ENCODE assay signal across 30 cellular contexts in the genomic region with DNA sequence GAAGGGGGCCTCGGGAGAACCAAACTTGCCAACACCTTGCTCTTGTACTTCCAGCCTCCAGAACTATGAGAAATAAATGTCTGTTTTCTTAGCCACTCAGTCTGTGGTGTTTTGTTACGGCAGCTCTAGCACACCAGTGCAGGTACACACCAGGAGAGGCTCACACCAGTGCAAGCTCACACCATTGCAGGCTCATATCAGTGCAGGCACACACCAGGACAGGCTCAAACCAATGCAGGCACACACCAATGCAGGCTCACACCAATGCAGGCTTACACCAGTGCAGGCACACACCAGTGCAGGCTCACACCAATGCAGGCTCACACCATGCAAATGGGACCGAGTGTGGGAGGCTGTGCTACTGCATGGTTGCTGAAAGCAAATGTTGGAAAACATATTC. TPM values are rescaled to one million over a fixed set of nuclear protein-coding genes. Genes with fewer than 3 reads are reported as not detected.
A peak's percentile ranks its signal among the peaks of the same experiment; 100 is the strongest.
DNase-seq lines count a peak whose midpoint lies in the region; ATAC-seq and TF ChIP-seq lines count a peak whose summit lies in the region.
"Had no signal": no experiment of that assay in that cellular context is flagged by ENCODE, and none has a peak within 500 bp of the region (broad histone marks: within the 10 kb centered on the region; RNA-seq: fewer than 3 reads in every experiment).

No MANE protein-coding gene starts in this region.

- H3K36me3 Mint-ChIP-seq in CD8-positive, alpha-beta memory T cell, result no peaks in the 10 kb centered on the region

- TF ChIP-seq POLR2A in transverse colon (IDR thresholded peaks at IDR 0.05), result no peak

- no peaks in the 10 kb centered on the region for H3K36me3 ChIP-seq in HEK293 (ENCODE audit: control insufficient read depth in 2 of 2, insufficient read depth in 1 of 2, low read length in 2 of 2)
- no peaks in the 10 kb centered on the region for H3K36me3 ChIP-seq in colonic mucosa
- H3K36me3 ChIP-seq in mucosa of rectum (ENCODE audit: control insufficient read depth in 2 of 2, insufficient read depth in 2 of 2, low read length in 2 of 2), result no peaks in the 10 kb centered on the region
- no peaks in the 10 kb centered on the region for H3K36me3 ChIP-seq in transverse colon
- no peaks in the 10 kb centered on the region for H3K36me3 ChIP-seq in CD8-positive, alpha-beta memory T cell (ENCODE audit: insufficient read depth, low read length)
- H3K36me3 ChIP-seq: BLaER1 treated with 17β-estradiol and CSF1 and Interleukin-3, amounts not matched to agents 10 nM and 100 nM; HAP-1 had no signal

- H3K9ac ChIP-seq in colonic mucosa (ENCODE audit: low read depth in 2 of 2, low read length in 2 of 2) (peak overlapping the region in 1 of 2 donors; percentile 22), mucosa of rectum (ENCODE audit: low read depth in 1 of 2, low read length in 2 of 2) (peak overlapping the region; percentile 9 to 44)
- H3K9ac ChIP-seq: BLaER1 treated with 17β-estradiol and CSF1 and Interleukin-3, amounts not matched to agents 10 nM and 100 nM had no signal

- no peak overlapping the region for H3K4me3 ChIP-seq in HEK293 (ENCODE audit: low read depth, low read length)
- H3K4me3 ChIP-seq in colonic mucosa, result no peak overlapping the region
- H3K4me3 ChIP-seq in mucosa of rectum (ENCODE audit: low read length in 2 of 2), result no peak overlapping the region
- no peak overlapping the region for H3K4me3 ChIP-seq in transverse colon
- no peak overlapping the region for H3K4me3 ChIP-seq in CD8-positive, alpha-beta memory T cell (ENCODE audit: low read length)
- H3K4me3 ChIP-seq: BLaER1 treated with 17β-estradiol and CSF1 and Interleukin-3, amounts not matched to agents 10 nM and 100 nM; GM23338; HAP-1 had no signal

- H3K27me3 Mint-ChIP-seq in CD8-positive, alpha-beta memory T cell, result peaks cover 10 to 18% of the 10 kb centered on the region in 2 donors

- H3K27ac ChIP-seq in HEK293 (ENCODE audit: extremely low read depth, low read depth, low read length) (no peak overlapping the region), colonic mucosa (peak overlapping the region; percentile 52), mucosa of rectum (ENCODE audit: low read depth in 2 of 2, low read length in 2 of 2) (peak overlapping the region; percentile 72 to 74), transverse colon (peak overlapping the region; percentile 81 to 90 (median 88))
- no peak overlapping the region for H3K27ac ChIP-seq in CD8-positive, alpha-beta memory T cell (ENCODE audit: low read depth, low read length)
- H3K27ac ChIP-seq: BLaER1 treated with 17β-estradiol and CSF1 and Interleukin-3, amounts not matched to agents 10 nM and 100 nM had no signal

- POLR2A ChIA-PET in HEK293 (lab: Yijun Ruan, JAX), result no interaction called here
- POLR2A ChIA-PET in CD8-positive, alpha-beta memory T cell (lab: Charles Lee), result no interaction called here

- no peaks in the 10 kb centered on the region for H3K9me3 Mint-ChIP-seq in CD8-positive, alpha-beta memory T cell
- H3K9me3 Mint-ChIP-seq: CD4-positive, alpha-beta T cell had no signal

- no peak for ATAC-seq in GM21825 (IDR thresholded peaks at IDR 0.05; ENCODE audit: unreplicated experiment)
- ATAC-seq: GM23338 had no signal

- no peaks in the 10 kb centered on the region for H3K4me1 ChIP-seq in HEK293 (ENCODE audit: control insufficient read depth, insufficient read depth, low read length)
- peaks cover 7% of the 10 kb centered on the region for H3K4me1 ChIP-seq in colonic mucosa
- H3K4me1 ChIP-seq in mucosa of rectum (ENCODE audit: control insufficient read depth in 2 of 2, insufficient read depth in 2 of 2, low read length in 2 of 2), result peaks cover 31 to 56% of the 10 kb centered on the region in 2 donors
- H3K4me1 ChIP-seq in transverse colon, result peaks cover 16 to 52% (median 39%) of the 10 kb centered on the region in 4 donors
- no peaks in the 10 kb centered on the region for H3K4me1 ChIP-seq in CD8-positive, alpha-beta memory T cell (ENCODE audit: insufficient read depth, low read length)
- H3K4me1 ChIP-seq: HAP-1 had no signal

- H3K4me1 Mint-ChIP-seq in CD8-positive, alpha-beta memory T cell, result no peaks in the 10 kb centered on the region
- H3K4me1 Mint-ChIP-seq: GM23338 had no signal

- H3K27me3 ChIP-seq in colonic mucosa (no peaks in the 10 kb centered on the region), mucosa of rectum (ENCODE audit: control insufficient read depth in 2 of 2, insufficient read depth in 2 of 2, low read length in 2 of 2) (no peaks in the 10 kb centered on the region), transverse colon (no peaks in the 10 kb centered on the region)
- H3K27me3 ChIP-seq in CD8-positive, alpha-beta memory T cell (ENCODE audit: insufficient read depth, low read length, poor library complexity, severe bottlenecking), result no peaks in the 10 kb centered on the region

- no peak for TF ChIP-seq EP300 in transverse colon (IDR thresholded peaks at IDR 0.05; ENCODE audit: low read depth)

- H3K9me3 ChIP-seq in HEK293 (ENCODE audit: control insufficient read depth, insufficient read depth, low read depth, low read length) (no peaks in the 10 kb centered on the region), colonic mucosa (no peaks in the 10 kb centered on the region), mucosa of rectum (ENCODE audit: control insufficient read depth in 2 of 2, low read length in 2 of 2) (no peaks in the 10 kb centered on the region), transverse colon (no peaks in the 10 kb centered on the region)
- no peaks in the 10 kb centered on the region for H3K9me3 ChIP-seq in CD8-positive, alpha-beta memory T cell (ENCODE audit: low read length)
- H3K9me3 ChIP-seq: BLaER1 treated with 17β-estradiol and CSF1 and Interleukin-3, amounts not matched to agents 10 nM and 100 nM; HAP-1 had no signal

- CTCF ChIA-PET in HEK293 (lab: Yijun Ruan, JAX), result interaction anchor here (1.0 to 1.2 kb wide), 3 partner anchors 8 to 680 kb away, joined by 3 to 4 read pairs (median 3); no protein-coding TSS in a partner anchor
- CTCF ChIA-PET in CD8-positive, alpha-beta memory T cell (lab: Charles Lee), result no interaction called here

- in situ Hi-C loops in transverse colon (cut with MboI; ENCODE audit: low pct_ligation_motif_present in 1 of 4, low pct_unique_long_range_greater_than_20kb in 1 of 4, low sequenced_read_pairs in 3 of 4), result no loop called here

- TF ChIP-seq CTCF in HEK293 (tag by site-specific recombination; IDR thresholded peaks at IDR 0.05) (no peak), colonic mucosa (IDR thresholded peaks at IDR 0.05) (no peak), transverse colon (IDR thresholded peaks at IDR 0.05) (no peak)

- 72% methylated on average over 3 of the region's 3 CpGs; no CpG with 5 or more reads in 1 of the 2 donors for WGBS in transverse colon (ENCODE audit: low coverage in 1 of 2), 2 donors

- H3K4me3 Mint-ChIP-seq in CD8-positive, alpha-beta memory T cell, result no peak overlapping the region
- H3K4me3 Mint-ChIP-seq: CD4-positive, alpha-beta T cell; GM23338 had no signal

- H3K27ac Mint-ChIP-seq in CD8-positive, alpha-beta memory T cell, result no peak overlapping the region
- H3K27ac Mint-ChIP-seq: CD4-positive, alpha-beta T cell; GM23338 had no signal

- DNase-seq in colonic mucosa (no peak), transverse colon (no peak), ureter (ENCODE audit: low spot score) (no peak)
- no peak for DNase-seq in CD8-positive, alpha-beta memory T cell
- DNase-seq: AML-193; CD4-positive, alpha-beta T cell; COR-L47; DMS53; KBM-7; MV-4-11; NCI-H1105; NCI-H146; NCI-H1930; NCI-H2107; NCI-H446; NCI-H526; NCI-H82; RPMI8226; SHP77 had no signal

- intact Hi-C loops in colonic mucosa (cut with DNase I) (no loop called here), transverse colon (cut with DNase I; ENCODE audit: low total_unique reads) (no loop called here)

TF ChIP-seq in HEK293, 187 proteins besides CTCF, POLR2A, EP300 and RAD21:
- TF ChIP-seq HOXC10 (CRISPR knock-in tag; IDR thresholded peaks at IDR 0.05) (no peak), ZNF18 (tag by site-specific recombination; IDR thresholded peaks at IDR 0.05) (peak; percentile 100), ZNF548 (tag by site-specific recombination; IDR thresholded peaks at IDR 0.05) (peak; percentile 51; the same call in 1 of the 2 replicates), ZNF335 (tag by site-specific recombination; conservative IDR thresholded peaks at IDR 0.05) (peak; percentile 44; the same call in 1 of the 2 replicates)

RNA-seq across cellular contexts. Expression of gene CTCFL, which starts 4.9 kb away (rescaled TPM):
- total RNA-seq in colonic mucosa (under 1 TPM in 1 of 2 donors, not detected in 1; 0.47 TPM), transverse colon (under 1 TPM in 1 of 4 donors, not detected in 3; 0.14 TPM), ureter (not detected)
- not detected for total RNA-seq in CD8-positive, alpha-beta memory T cell
- not detected for polyA plus RNA-seq in CD8-positive, alpha-beta memory T cell
- total RNA-seq: CD4-positive, alpha-beta T cell; HT-29; LHCN-M2; MCF 10A had no signal

RNA-seq across cellular contexts. Expression of gene PCK1, which starts 31.1 kb away (rescaled TPM):
- total RNA-seq in colonic mucosa (100 to 1,000 TPM; 272 TPM), transverse colon (100 to 1,000 TPM; 395 to 794 (median 739) TPM), ureter (0.57 TPM)
- total RNA-seq in CD8-positive, alpha-beta memory T cell, result not detected
- polyA plus RNA-seq in CD8-positive, alpha-beta memory T cell, result not detected
- total RNA-seq: CD4-positive, alpha-beta T cell; Daoy; G401; GM23338; LHCN-M2; MCF 10A had no signal
- polyA plus RNA-seq: GM23338 had no signal

Comparison
In these comparisons a context has a peak if more than half of its experiments do, and no peak if none do; other contexts are left out.
1. H3K27ac ChIP-seq: peak in colonic mucosa (single experiment), mucosa of rectum (2 of 2) and transverse colon (4 of 4); none in HEK293 (single experiment) and CD8-positive, alpha-beta memory T cell (single experiment).
2. RNA of gene PCK1, which starts 31.1 kb away (total RNA-seq): 395 to 794 TPM in transverse colon and 272 TPM in colonic mucosa; 0.57 TPM in ureter (single experiment) and not detected in CD8-positive, alpha-beta memory T cell; every median in the first group is over 100 times any median in the second.